ENCODE assay signal across 19 cellular contexts in genomic region chr9:111301195-111301594, GRCh38. TPM values are rescaled to one million over a fixed set of nuclear protein-coding genes. Genes with fewer than 3 reads are reported as not detected.
DNase-seq lines count a peak whose midpoint lies in the region; ATAC-seq and TF ChIP-seq lines count a peak whose summit lies in the region.
"Had no signal": no experiment of that assay in that cellular context is flagged by ENCODE, and none has a peak within 500 bp of the region (broad histone marks: within the 10 kb centered on the region; RNA-seq: fewer than 3 reads in every experiment).

No MANE protein-coding gene starts in this region.

- H3K4me3 ChIP-seq in SK-N-MC (no peak overlapping the region), fibroblast of mammary gland (ENCODE audit: control insufficient read depth, low read depth, low read length) (no peak overlapping the region), sigmoid colon (no peak overlapping the region)
- H3K4me3 ChIP-seq: BLaER1 had no signal

- H3K36me3 ChIP-seq in SK-N-MC (ENCODE audit: insufficient read depth, low read length) (peaks cover 6% of the 10 kb centered on the region; the same call in 1 of the 2 replicates), sigmoid colon (no peaks in the 10 kb centered on the region)
- H3K36me3 ChIP-seq: BLaER1 had no signal

- WGBS in sigmoid colon, 2 donors = 68 to 69% methylated on average over 1 of the region's 1 CpG

- no peaks in the 10 kb centered on the region for H3K27me3 ChIP-seq in sigmoid colon
- H3K27me3 ChIP-seq: BLaER1 had no signal

- no peak for TF ChIP-seq POLR2A in sigmoid colon (IDR thresholded peaks at IDR 0.05)

- H3K9ac ChIP-seq in SK-N-MC (ENCODE audit: insufficient read length) = peak overlapping the region; percentile 48
- H3K9ac ChIP-seq: BLaER1, SK-N-SH had no signal

- intact Hi-C loops in sigmoid colon (cut with DNase I) = no loop called here

- TF ChIP-seq CTCF in fibroblast of mammary gland (conservative IDR thresholded peaks at IDR 0.05; ENCODE audit: control insufficient read depth, insufficient read depth, low read depth, low read length) (no peak), sigmoid colon (IDR thresholded peaks at IDR 0.05) (no peak)

- H3K27ac ChIP-seq in SK-N-MC (0 out of 2 replicates have a peak overlapping the region, but pooled peaks have one; percentile 26), sigmoid colon (peak overlapping the region in 3 of 4 donors; percentile 13 to 36 (median 15))
- H3K27ac ChIP-seq: BLaER1 had no signal

- H3K9me3 ChIP-seq in SK-N-MC (ENCODE audit: low read depth, low read length) (no peaks in the 10 kb centered on the region), sigmoid colon (no peaks in the 10 kb centered on the region)
- H3K9me3 ChIP-seq: BLaER1, SK-N-SH had no signal

- ATAC-seq in esophagus mucosa = no peak

- no peak for TF ChIP-seq EP300 in sigmoid colon (IDR thresholded peaks at IDR 0.05)

- DNase-seq in EH (ENCODE audit: low read depth) (peak; percentile 58), SK-N-MC (ENCODE audit: low read depth, low spot score) (no peak), fibroblast of mammary gland (ENCODE audit: low read depth) (peak; percentile 91), sigmoid colon (no peak), NCI-H2107 (lab: John Stamatoyannopoulos, UW) (no peak), T-helper 2 cell (no peak), NCI-H187 treated with DMSO at 0.1 percent for 48 hours (lab: John Stamatoyannopoulos, UW) (no peak)
- DNase-seq: activated CD4-positive, alpha-beta T cell treated with anti-CD3 and anti-CD28 coated beads, Interleukin-2, amount 10 ng/mL, durations not matched to agents 24 days and 14 days; activated T-cell treated with anti-CD3 and anti-CD28 coated beads for 4 hours; glutamatergic neuron; mesendoderm; NCI-H69; SK-N-SH; stimulated activated CD4-positive, alpha-beta T cell treated with anti-CD3 and anti-CD28 coated beads, Interleukin-2, amount 100 ng/mL, for 24 hours had no signal

- H3K4me1 ChIP-seq in sigmoid colon = peaks cover 0 to 7% (median 0%) of the 10 kb centered on the region in 4 donors
- H3K4me1 ChIP-seq: BLaER1 had no signal

RNA-seq across cellular contexts. Expression of gene OR2K2, which starts 28.8 kb away (rescaled TPM):
- total RNA-seq in sigmoid colon = not detected
- polyA plus RNA-seq in sigmoid colon = not detected
- total RNA-seq in esophagus mucosa = not detected
- total RNA-seq: activated CD4-positive, alpha-beta T cell treated with anti-CD3 and anti-CD28 coated beads, Interleukin-2, amount 10 ng/mL, durations not matched to agents 24 days and 14 days; pulmonary artery endothelial cell; subcutaneous adipose tissue had no signal
- polyA plus RNA-seq: IgD-negative memory B cell, SK-N-SH had no signal

Comparison
In these comparisons a context has a peak if more than half of its experiments do, and no peak if none do; other contexts are left out.
1. DNase-seq: peak in EH (single experiment) and fibroblast of mammary gland (single experiment); none in SK-N-MC (single experiment), sigmoid colon (single experiment), NCI-H2107 (single experiment), T-helper 2 cell (0 of 5) and NCI-H187 treated with DMSO at 0.1 percent for 48 hours (single experiment).